7 cellular contexts compared by ENCODE assay signal in the genomic region with DNA sequence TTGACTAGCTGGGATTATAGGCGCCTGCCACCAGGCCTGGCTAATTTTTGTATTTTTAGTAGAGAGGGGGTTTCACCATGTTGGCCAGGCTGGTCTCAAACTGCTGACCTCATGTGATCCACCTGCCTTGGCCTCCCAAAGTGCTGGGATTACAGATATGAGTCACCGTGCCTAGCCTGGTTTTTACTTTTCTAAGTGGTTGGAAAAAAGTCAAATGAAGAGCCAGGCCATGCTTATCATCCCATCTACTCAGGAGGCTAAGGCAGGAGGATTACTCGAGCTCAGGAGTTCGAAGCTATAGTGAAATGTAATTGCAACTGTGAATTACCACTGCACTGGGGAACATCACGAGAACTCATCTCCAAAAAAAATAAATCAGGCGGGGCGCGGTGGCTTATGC. TPM values are rescaled to one million over a fixed set of nuclear protein-coding genes. Genes with fewer than 3 reads are reported as not detected.
"Had no signal": no experiment of that assay in that cellular context is flagged by ENCODE, and none has a peak within 500 bp of the region (broad histone marks: within the 10 kb centered on the region; RNA-seq: fewer than 3 reads in every experiment).

No MANE protein-coding gene starts in this region.

RNA-seq across cellular contexts. Expression of gene NXNL1, which starts 57.9 kb away (rescaled TPM):
- total RNA-seq: GM23248, GM23338, H1, H4, H7, H9, HFFc6 had no signal
- polyA plus RNA-seq: GM23248, GM23338, H1 had no signal
